1 cellular context compared by ENCODE assay signal in genomic region chr7:74223711-74224510, GRCh38.
TF ChIP-seq lines count a peak whose summit lies in the region.

No MANE protein-coding gene starts in this region.

TF ChIP-seq in HepG2, 621 proteins besides CTCF, POLR2A, EP300 and RAD21:
- TF ChIP-seq PATZ1 (CRISPR knock-in tag; IDR thresholded peaks at IDR 0.05) (peak; percentile 72), ZNF687 (CRISPR knock-in tag; IDR thresholded peaks at IDR 0.05) (peak; percentile 45), HNF4A (CRISPR knock-in tag; IDR thresholded peaks at IDR 0.05) (0 out of 2 replicates have a peak, but pooled peaks have one; percentile 5), AGO2 (optimal IDR thresholded peaks at IDR 0.05; ENCODE audit: low read depth, low read length) (peak; percentile 62), MNT (IDR thresholded peaks at IDR 0.05) (no peak)
